8 cellular contexts compared by ENCODE assay signal in genomic region chr22:39526736-39527171, GRCh38. TPM values are rescaled to one million over a fixed set of nuclear protein-coding genes. Genes with fewer than 3 reads are reported as not detected.
A peak's percentile ranks its signal among the peaks of the same experiment; 100 is the strongest.
DNase-seq lines count a peak whose midpoint lies in the region; ATAC-seq and TF ChIP-seq lines count a peak whose summit lies in the region.

No MANE protein-coding gene starts in this region.

- CTCF ChIA-PET in activated CD4-positive, alpha-beta T cell treated with anti-CD3 and anti-CD28 coated beads, Interleukin-2, amount 10 ng/mL, durations not matched to agents 7 days and 5 days (lab: Charles Lee), result interaction anchor here (1.1 to 11.4 kb wide), 3 partner anchors 11 to 31 kb away, joined by 3 to 216 read pairs (median 8); partner anchors contain the start of gene MIEF1

- peaks cover 92% of the 10 kb centered on the region for H3K4me1 Mint-ChIP-seq in activated CD4-positive, alpha-beta T cell treated with anti-CD3 and anti-CD28 coated beads, Interleukin-2, amount 10 ng/mL, durations not matched to agents 7 days and 5 days
- H3K4me1 Mint-ChIP-seq in stimulated activated memory B cell treated with anti-CD40 and anti-IgM and Interleukin-4, amounts not matched to agents 10 μg/mL and 1 μg/mL and 100 μg/mL, for 72 hours, result peaks cover 99% of the 10 kb centered on the region

- H3K27ac ChIP-seq in OCI-LY3 (ENCODE audit: low read length), result peak overlapping the region; percentile 80
- H3K27ac ChIP-seq in effector memory CD4-positive, alpha-beta T cell (ENCODE audit: insufficient read depth, low read length, poor library complexity, severe bottlenecking), result peak overlapping the region; percentile 51

- peak; percentile 9 for ATAC-seq in stimulated activated memory B cell treated with anti-CD40 and anti-IgM and Interleukin-4, amounts not matched to agents 10 μg/mL and 1 μg/mL and 100 μg/mL, for 72 hours
- ATAC-seq in GM21526 (IDR thresholded peaks at IDR 0.05; ENCODE audit: low FRiP score, unreplicated experiment) (no peak), GM21360 (IDR thresholded peaks at IDR 0.05; ENCODE audit: unreplicated experiment) (no peak)

- H3K36me3 ChIP-seq in OCI-LY3 (replicated peaks; ENCODE audit: low read depth, low read length), result peaks cover 67% of the 10 kb centered on the region
- peaks cover 47% of the 10 kb centered on the region for H3K36me3 ChIP-seq in effector memory CD4-positive, alpha-beta T cell (ENCODE audit: control insufficient read depth, insufficient read depth, low read length)

- no peak overlapping the region for H3K9ac ChIP-seq in OCI-LY3 (ENCODE audit: low read length)

- H3K27me3 ChIP-seq in OCI-LY3 (ENCODE audit: low read depth, low read length), result no peaks in the 10 kb centered on the region
- H3K27me3 ChIP-seq in effector memory CD4-positive, alpha-beta T cell (replicated peaks; ENCODE audit: control insufficient read depth, insufficient read depth, low read length, poor library complexity, severe bottlenecking), result no peaks in the 10 kb centered on the region

- TF ChIP-seq CTCF in OCI-LY3 (IDR thresholded peaks at IDR 0.05; ENCODE audit: low read depth, low read length), result no peak

- H3K36me3 Mint-ChIP-seq in activated CD4-positive, alpha-beta T cell treated with anti-CD3 and anti-CD28 coated beads, Interleukin-2, amount 10 ng/mL, durations not matched to agents 7 days and 5 days (ENCODE audit: low read depth), result peaks cover 75% of the 10 kb centered on the region
- peaks cover 75% of the 10 kb centered on the region for H3K36me3 Mint-ChIP-seq in stimulated activated memory B cell treated with anti-CD40 and anti-IgM and Interleukin-4, amounts not matched to agents 10 μg/mL and 1 μg/mL and 100 μg/mL, for 72 hours

- no peaks in the 10 kb centered on the region for H3K9me3 ChIP-seq in OCI-LY3 (ENCODE audit: insufficient read depth, low read length)
- no peaks in the 10 kb centered on the region for H3K9me3 ChIP-seq in effector memory CD4-positive, alpha-beta T cell (ENCODE audit: control insufficient read depth, low read length)

- H4K20me1 ChIP-seq in OCI-LY3 (ENCODE audit: insufficient read depth, low read length), result peaks cover 32% of the 10 kb centered on the region

- no peak for DNase-seq in activated CD4-positive, alpha-beta T cell treated with anti-CD3 and anti-CD28 coated beads, Interleukin-2, amount 10 ng/mL, durations not matched to agents 7 days and 5 days
- DNase-seq in activated CD4-positive, alpha-beta T cell treated with anti-CD3 and anti-CD28 coated beads for 48 hours, result no peak
- peak in 2 of 3 donors; percentile 29 to 37 for DNase-seq in effector memory CD4-positive, alpha-beta T cell
- no peak for DNase-seq in activated CD4-positive, CD25-positive, alpha-beta regulatory T cell treated with anti-CD3 and anti-CD28 coated beads, Interleukin-2, amount 50 U/mL, for 72 hours

- 0 out of 2 replicates have a peak overlapping the region, but pooled peaks have one; percentile 4 for H3K4me2 ChIP-seq in OCI-LY3 (ENCODE audit: low read length)

- no peak overlapping the region for H3K4me3 ChIP-seq in OCI-LY3 (ENCODE audit: low read length)
- no peak overlapping the region for H3K4me3 ChIP-seq in effector memory CD4-positive, alpha-beta T cell (ENCODE audit: insufficient read depth, low read depth, low read length, poor library complexity, severe bottlenecking)

- H2AFZ ChIP-seq in OCI-LY3 (ENCODE audit: low read depth, low read length), result no peak overlapping the region

- POLR2A ChIA-PET in activated CD4-positive, alpha-beta T cell treated with anti-CD3 and anti-CD28 coated beads, Interleukin-2, amount 10 ng/mL, durations not matched to agents 7 days and 5 days (lab: Charles Lee), result no interaction called here

- H3K27ac Mint-ChIP-seq in activated CD4-positive, alpha-beta T cell treated with anti-CD3 and anti-CD28 coated beads, Interleukin-2, amount 10 ng/mL, durations not matched to agents 7 days and 5 days, result peak overlapping the region; percentile 66
- H3K27ac Mint-ChIP-seq in stimulated activated memory B cell treated with anti-CD40 and anti-IgM and Interleukin-4, amounts not matched to agents 10 μg/mL and 1 μg/mL and 100 μg/mL, for 72 hours, result peak overlapping the region; percentile 91

- no peaks in the 10 kb centered on the region for H3K27me3 Mint-ChIP-seq in activated CD4-positive, alpha-beta T cell treated with anti-CD3 and anti-CD28 coated beads, Interleukin-2, amount 10 ng/mL, durations not matched to agents 7 days and 5 days
- no peaks in the 10 kb centered on the region for H3K27me3 Mint-ChIP-seq in stimulated activated memory B cell treated with anti-CD40 and anti-IgM and Interleukin-4, amounts not matched to agents 10 μg/mL and 1 μg/mL and 100 μg/mL, for 72 hours

- H3K4me3 Mint-ChIP-seq in activated CD4-positive, alpha-beta T cell treated with anti-CD3 and anti-CD28 coated beads, Interleukin-2, amount 10 ng/mL, durations not matched to agents 7 days and 5 days, result peak overlapping the region; percentile 5
- no peak overlapping the region for H3K4me3 Mint-ChIP-seq in stimulated activated memory B cell treated with anti-CD40 and anti-IgM and Interleukin-4, amounts not matched to agents 10 μg/mL and 1 μg/mL and 100 μg/mL, for 72 hours

- peaks cover 89% of the 10 kb centered on the region for H3K4me1 ChIP-seq in OCI-LY3 (ENCODE audit: low read length)
- H3K4me1 ChIP-seq in effector memory CD4-positive, alpha-beta T cell (ENCODE audit: control insufficient read depth, insufficient read depth, low read length, poor library complexity, severe bottlenecking), result peaks cover 78% of the 10 kb centered on the region

- no peaks in the 10 kb centered on the region for H3K9me3 Mint-ChIP-seq in activated CD4-positive, alpha-beta T cell treated with anti-CD3 and anti-CD28 coated beads, Interleukin-2, amount 10 ng/mL, durations not matched to agents 7 days and 5 days
- H3K9me3 Mint-ChIP-seq in stimulated activated memory B cell treated with anti-CD40 and anti-IgM and Interleukin-4, amounts not matched to agents 10 μg/mL and 1 μg/mL and 100 μg/mL, for 72 hours, result no peaks in the 10 kb centered on the region

- H3K79me2 ChIP-seq in OCI-LY3 (ENCODE audit: low read length), result peaks cover 88% of the 10 kb centered on the region

RNA-seq across cellular contexts. Expression of gene RPS19BP1, which starts 5.8 kb away (rescaled TPM):
- total RNA-seq in activated CD4-positive, alpha-beta T cell treated with anti-CD3 and anti-CD28 coated beads, Interleukin-2, amount 10 ng/mL, durations not matched to agents 7 days and 5 days, result 10 to 100 TPM; 51.8 to 69.3 TPM

RNA-seq across cellular contexts. Expression of gene ATF4, which starts 6.4 kb away (rescaled TPM):
- 100 to 1,000 TPM; 372 to 437 TPM for total RNA-seq in activated CD4-positive, alpha-beta T cell treated with anti-CD3 and anti-CD28 coated beads, Interleukin-2, amount 10 ng/mL, durations not matched to agents 7 days and 5 days

RNA-seq across cellular contexts. Expression of gene MIEF1, which starts 24.7 kb away (rescaled TPM):
- 10 to 100 TPM; 34.8 to 40.0 TPM for total RNA-seq in activated CD4-positive, alpha-beta T cell treated with anti-CD3 and anti-CD28 coated beads, Interleukin-2, amount 10 ng/mL, durations not matched to agents 7 days and 5 days

RNA-seq across cellular contexts. Expression of gene CACNA1I, which starts 43.8 kb away (rescaled TPM):
- 1 to 10 TPM; 8.4 to 9.3 TPM for total RNA-seq in activated CD4-positive, alpha-beta T cell treated with anti-CD3 and anti-CD28 coated beads, Interleukin-2, amount 10 ng/mL, durations not matched to agents 7 days and 5 days

Comparison
In these comparisons a context has a peak if more than half of its experiments do, and no peak if none do; other contexts are left out.
1. DNase-seq: peak in effector memory CD4-positive, alpha-beta T cell (2 of 3); none in activated CD4-positive, alpha-beta T cell treated with anti-CD3 and anti-CD28 coated beads, Interleukin-2, amount 10 ng/mL, durations not matched to agents 7 days and 5 days (single experiment), activated CD4-positive, alpha-beta T cell treated with anti-CD3 and anti-CD28 coated beads for 48 hours (single experiment) and activated CD4-positive, CD25-positive, alpha-beta regulatory T cell treated with anti-CD3 and anti-CD28 coated beads, Interleukin-2, amount 50 U/mL, for 72 hours (single experiment).